Comparison of ENCODE assay signal across 8 cellular contexts in the genomic region with DNA sequence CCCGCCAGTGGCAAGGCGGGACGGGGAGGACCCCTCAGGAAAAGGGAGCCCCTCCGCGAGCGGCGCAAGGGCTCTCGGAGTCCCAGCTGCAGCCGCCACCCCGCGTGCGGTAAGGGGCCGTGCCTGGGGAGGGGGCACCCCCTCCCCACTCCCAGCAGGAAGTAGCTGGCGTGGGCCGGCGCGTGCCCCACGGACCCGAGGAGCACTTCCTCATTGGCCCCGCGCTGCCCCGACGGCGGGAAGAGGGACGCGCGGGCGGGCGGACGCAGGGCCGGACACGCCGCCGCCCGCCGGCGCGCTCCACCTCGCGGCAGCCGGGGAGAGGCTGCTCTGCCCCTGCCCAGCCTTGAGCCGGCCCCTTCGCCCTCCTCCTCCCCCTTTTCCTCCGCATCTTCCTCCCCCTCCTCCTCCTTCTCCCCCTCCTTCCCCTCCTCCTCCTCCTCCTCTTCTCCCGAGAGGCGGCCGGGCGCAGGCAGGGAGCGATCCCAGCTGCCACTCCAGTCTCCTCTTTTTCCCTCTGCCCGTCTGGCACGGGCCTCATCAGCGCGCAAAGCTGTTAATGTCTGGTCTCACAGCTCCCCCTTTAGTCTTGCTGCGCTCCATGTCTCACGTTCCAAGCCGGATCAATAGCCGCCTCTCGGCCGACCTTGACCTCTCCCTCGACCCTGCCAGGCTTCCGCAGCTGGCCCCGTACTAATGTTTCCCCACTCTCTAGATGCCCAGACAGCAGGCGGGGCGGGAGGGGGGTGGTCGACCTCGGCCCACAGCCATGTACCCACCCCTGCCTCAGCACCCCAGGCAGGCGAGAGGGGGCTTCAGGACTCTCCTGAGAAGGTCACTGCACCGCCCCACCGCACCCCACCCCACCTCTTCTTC. TPM values are rescaled to one million over a fixed set of nuclear protein-coding genes. Genes with fewer than 3 reads are reported as not detected.
DNase-seq lines count a peak whose midpoint lies in the region; ATAC-seq and TF ChIP-seq lines count a peak whose summit lies in the region.

No MANE protein-coding gene starts in this region.

- H3K36me3 ChIP-seq in Peyer's patch = no peaks in the 10 kb centered on the region

- peak; percentile 59 for DNase-seq in G401 (ENCODE audit: low spot score)
- DNase-seq in Jurkat, Clone E6-1 (ENCODE audit: low read depth, low spot score) = peak; percentile 51
- DNase-seq in Peyer's patch = peak in 2 of 3 donors; percentile 83 to 87
- peak; percentile 11 for DNase-seq in amniotic stem cell (lab: John Stamatoyannopoulos, UW)
- peak; percentile 51 for DNase-seq in left ventricle myocardium superior
- DNase-seq in pons (ENCODE audit: low spot score) = peak; percentile 30
- no peak for DNase-seq in activated CD4-positive, CD25-positive, alpha-beta regulatory T cell treated with anti-CD3 and anti-CD28 coated beads, Interleukin-2, amount 50 U/mL, for 72 hours

- H3K27me3 ChIP-seq in Peyer's patch = peaks cover 0 to 6% of the 10 kb centered on the region in 2 donors

- intact Hi-C loops in left ventricle myocardium superior (cut with micrococcal nuclease) = no loop called here

- no peaks in the 10 kb centered on the region for H3K9me3 ChIP-seq in Peyer's patch

- in situ Hi-C loops in G401 (cut with HindIII; ENCODE audit: low sequenced_read_pairs) = no loop called here

- TF ChIP-seq CTCF in Peyer's patch (IDR thresholded peaks at IDR 0.05) = peak in 4 of 6 experiments; percentile 16 to 56 (median 42)

- ATAC-seq in left ventricle myocardium superior = peak; percentile 77
- ATAC-seq in HG02642 (IDR thresholded peaks at IDR 0.05; ENCODE audit: poor library complexity, unreplicated experiment) = no peak

- H3K27ac ChIP-seq in Peyer's patch = peak overlapping the region; percentile 62 to 89 (median 74)

- H3K4me1 ChIP-seq in Peyer's patch = peaks cover 0 to 42% (median 0%) of the 10 kb centered on the region in 4 donors

- TF ChIP-seq POLR2A in Peyer's patch (IDR thresholded peaks at IDR 0.05) = peak in 1 of 2 donors; percentile 42

- H3K4me3 ChIP-seq in Jurkat, Clone E6-1 (ENCODE audit: low read length) = peak overlapping the region; percentile 57
- H3K4me3 ChIP-seq in Peyer's patch = peak overlapping the region; percentile 38 to 84 (median 56)

RNA-seq across cellular contexts. Expression of gene BCL11B, which starts 2.6 kb away (rescaled TPM):
- not detected in 2 replicates for total RNA-seq in G401 (2014; rRNA removed; shearing (Covaris generic))
- 10.6 TPM for polyA plus RNA-seq in Jurkat, Clone E6-1 (2012; ENCODE audit: insufficient read depth, insufficient read length)
- 10 to 100 TPM in 2 of 4 donors, 1 to 10 TPM in 2; 7.7 to 10.2 (median 10.0) TPM for total RNA-seq in Peyer's patch
- total RNA-seq in left ventricle myocardium superior = 0.20 TPM
